ENCODE assay signal across 9 cellular contexts in genomic region chr13:25468330-25469178, GRCh38.
DNase-seq lines count a peak whose midpoint lies in the region; ATAC-seq, FAIRE-seq and TF ChIP-seq lines count a peak whose summit lies in the region.
"Had no signal": no experiment of that assay in that cellular context is flagged by ENCODE, and none has a peak within 500 bp of the region (broad histone marks: within the 10 kb centered on the region; RNA-seq: fewer than 3 reads in every experiment).

No MANE protein-coding gene starts in this region.

- peak; percentile 39 for ATAC-seq in activated CD8-positive, alpha-beta T cell treated with anti-CD3 and anti-CD28 coated beads for 36 hours
- ATAC-seq in GM21381 (IDR thresholded peaks at IDR 0.05; ENCODE audit: unreplicated experiment) (no peak), GM21367 (IDR thresholded peaks at IDR 0.05; ENCODE audit: unreplicated experiment) (no peak)

- intact Hi-C loops in activated CD8-positive, alpha-beta T cell treated with anti-CD3 and anti-CD28 coated beads for 36 hours (cut with micrococcal nuclease): no loop called here
- intact Hi-C loops in prostate gland (cut with DNase I) (no loop called here), spleen (cut with DNase I; ENCODE audit: low total_unique reads) (no loop called here)

- H3K27ac ChIP-seq in prostate gland: no peak overlapping the region
- no peak overlapping the region for H3K27ac ChIP-seq in spleen

- H3K36me3 Mint-ChIP-seq in activated CD8-positive, alpha-beta T cell treated with anti-CD3 and anti-CD28 coated beads for 36 hours (ENCODE audit: low read depth): peaks cover 2% of the 10 kb centered on the region

- H3K27ac Mint-ChIP-seq in activated CD8-positive, alpha-beta T cell treated with anti-CD3 and anti-CD28 coated beads for 36 hours: no peak overlapping the region

- H3K4me3 ChIP-seq in kidney epithelial cell (ENCODE audit: low read depth, low read length) (peak overlapping the region; percentile 50), prostate gland (no peak overlapping the region), spleen (peak overlapping the region in 2 of 8 donors; percentile 10 to 36)

- peaks cover 40% of the 10 kb centered on the region for H3K27me3 Mint-ChIP-seq in activated CD8-positive, alpha-beta T cell treated with anti-CD3 and anti-CD28 coated beads for 36 hours

- no peaks in the 10 kb centered on the region for H3K27me3 ChIP-seq in kidney epithelial cell (ENCODE audit: control insufficient read depth, insufficient read depth, low read length)
- H3K27me3 ChIP-seq in prostate gland (replicated peaks; ENCODE audit: insufficient read depth): peaks cover 3% of the 10 kb centered on the region
- peaks cover 0 to 67% (median 28%) of the 10 kb centered on the region in 7 donors for H3K27me3 ChIP-seq in spleen (replicated peaks in 1 of 7)

- no peak overlapping the region for H3K4me3 Mint-ChIP-seq in activated CD8-positive, alpha-beta T cell treated with anti-CD3 and anti-CD28 coated beads for 36 hours

- no peak for TF ChIP-seq CTCF in activated CD8-positive, alpha-beta T cell treated with anti-CD3 and anti-CD28 coated beads for 36 hours (IDR thresholded peaks at IDR 0.05)
- TF ChIP-seq CTCF in kidney epithelial cell (IDR thresholded peaks at IDR 0.05; ENCODE audit: insufficient read depth, low read length, poor library complexity, severe bottlenecking) (no peak), prostate gland (IDR thresholded peaks at IDR 0.05) (no peak), spleen (IDR thresholded peaks at IDR 0.05 in 8 of 11, conservative IDR thresholded peaks at IDR 0.05 in 3 of 11) (no peak)

- FAIRE-seq in HTR-8/SVneo (lab: Jason Lieb, UNC): no peak

- 8% methylated on average over 24 of the region's 75 CpGs for WGBS in prostate gland
- WGBS in spleen, 5 donors: 6 to 11% (median 8%) methylated on average over 27 to 75 of the region's 75 CpGs

- no peak for TF ChIP-seq POLR2A in prostate gland (IDR thresholded peaks at IDR 0.05)
- TF ChIP-seq POLR2A in spleen (IDR thresholded peaks at IDR 0.05): no peak

- H3K9me3 ChIP-seq in prostate gland (no peaks in the 10 kb centered on the region), spleen (no peaks in the 10 kb centered on the region)

- peaks cover 4% of the 10 kb centered on the region for H3K4me1 Mint-ChIP-seq in activated CD8-positive, alpha-beta T cell treated with anti-CD3 and anti-CD28 coated beads for 36 hours (ENCODE audit: low read depth)

- DNase-seq in COLO668 (lab: John Stamatoyannopoulos, UW; ENCODE audit: unreplicated experiment) (peak; percentile 72), HTR-8/SVneo (ENCODE audit: insufficient read length, low spot score) (peak; percentile 36), kidney epithelial cell (ENCODE audit: low read depth) (no peak), prostate gland (ENCODE audit: low spot score) (no peak), spleen (no peak)
- DNase-seq in activated CD8-positive, alpha-beta T cell treated with anti-CD3 and anti-CD28 coated beads for 36 hours: peak; percentile 28
- DNase-seq: stimulated activated naive CD4-positive, alpha-beta T cell had no signal

- POLR2A ChIA-PET in activated CD8-positive, alpha-beta T cell treated with anti-CD3 and anti-CD28 coated beads for 36 hours (lab: Charles Lee): no interaction called here

- no peaks in the 10 kb centered on the region for H3K36me3 ChIP-seq in kidney epithelial cell (ENCODE audit: control insufficient read depth, insufficient read depth, low read length)
- H3K36me3 ChIP-seq in prostate gland: no peaks in the 10 kb centered on the region
- H3K36me3 ChIP-seq in spleen: no peaks in the 10 kb centered on the region

- H3K9me3 Mint-ChIP-seq in activated CD8-positive, alpha-beta T cell treated with anti-CD3 and anti-CD28 coated beads for 36 hours: no peaks in the 10 kb centered on the region

- H3K4me1 ChIP-seq in prostate gland (replicated peaks) (no peaks in the 10 kb centered on the region), spleen (peaks cover 0 to 4% (median 0%) of the 10 kb centered on the region in 6 donors)

- CTCF ChIA-PET in activated CD8-positive, alpha-beta T cell treated with anti-CD3 and anti-CD28 coated beads for 36 hours (lab: Charles Lee): no interaction called here

Comparison
In these comparisons a context has a peak if more than half of its experiments do, and no peak if none do; other contexts are left out.
1. DNase-seq: peak in COLO668 (single experiment), HTR-8/SVneo (single experiment) and activated CD8-positive, alpha-beta T cell treated with anti-CD3 and anti-CD28 coated beads for 36 hours (single experiment); none in kidney epithelial cell (single experiment), prostate gland (single experiment) and spleen (single experiment).